Comparison of ENCODE assay signal across 8 cellular contexts in the genomic region with DNA sequence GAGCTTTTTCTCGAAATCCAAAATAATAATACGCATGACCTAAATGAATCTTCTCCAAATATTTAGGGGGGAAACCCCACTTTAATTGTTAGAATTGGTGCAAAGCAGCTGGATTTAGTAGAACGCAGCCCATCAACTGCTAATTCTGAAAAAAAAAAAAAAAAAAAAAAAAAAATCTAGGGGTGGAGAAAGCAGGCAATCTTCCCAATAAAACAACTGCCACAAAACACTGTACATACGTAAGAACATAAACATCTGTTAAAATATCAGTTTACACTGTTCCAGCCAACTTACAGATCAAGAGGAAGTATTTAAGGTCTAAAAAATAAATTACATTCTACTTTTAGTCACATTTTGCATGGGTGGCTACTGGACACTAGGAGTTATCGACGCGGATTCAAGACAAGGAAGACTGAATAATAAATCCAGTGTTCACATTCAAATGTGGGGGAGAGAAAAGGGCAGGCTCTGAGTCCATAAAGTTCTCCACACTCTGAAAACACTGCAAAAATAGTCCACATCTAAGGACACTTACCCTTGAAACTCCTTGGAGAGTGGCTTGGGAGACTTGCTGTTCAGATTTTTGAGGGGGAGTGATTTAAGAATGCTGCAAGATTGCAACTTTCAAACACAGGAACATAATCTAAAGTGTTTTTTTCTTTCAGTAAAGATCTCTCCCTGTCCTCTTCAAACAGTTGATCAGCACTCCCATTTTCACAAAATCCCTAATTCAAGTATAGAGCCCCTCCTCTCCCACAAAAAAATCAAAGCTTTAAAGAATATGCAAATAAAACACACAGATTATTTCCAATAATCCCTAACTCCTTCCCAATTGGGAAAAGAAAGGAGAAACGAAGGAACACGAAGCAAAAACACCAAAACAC. TPM values are rescaled to one million over a fixed set of nuclear protein-coding genes. Genes with fewer than 3 reads are reported as not detected.
DNase-seq lines count a peak whose midpoint lies in the region.

No MANE protein-coding gene starts in this region.

- H3K27ac ChIP-seq in HUES6 (ENCODE audit: low read depth, low read length) (peak overlapping the region; percentile 95; the same call in 1 of the 2 replicates), stomach smooth muscle (ENCODE audit: low read length) (peak overlapping the region; percentile 97)

- H3K4me1 ChIP-seq in HUES6 (ENCODE audit: control insufficient read depth, insufficient read depth, low read length) (0 out of 2 replicates have a peak, but pooled peaks cover 9% of the 10 kb centered on the region), stomach smooth muscle (ENCODE audit: control insufficient read depth, insufficient read depth, low read length) (peaks cover 17% of the 10 kb centered on the region)

- H3K4me3 ChIP-seq in HUES6 (ENCODE audit: low read depth, low read length): peak overlapping the region; percentile 98
- H3K4me3 ChIP-seq in stomach smooth muscle (ENCODE audit: low read length in 2 of 2): peak overlapping the region; percentile 97 to 100

- H3K36me3 ChIP-seq in HUES6 (ENCODE audit: control insufficient read depth, insufficient read depth, low read length) (peaks cover 3% of the 10 kb centered on the region; the same call in 1 of the 2 replicates), stomach smooth muscle (ENCODE audit: control insufficient read depth in 2 of 2, insufficient read depth in 2 of 2, low read length in 2 of 2) (no peaks in the 10 kb centered on the region)

- H3K27me3 ChIP-seq in HUES6 (ENCODE audit: control insufficient read depth, insufficient read depth, low read length): no peaks in the 10 kb centered on the region
- no peaks in the 10 kb centered on the region for H3K27me3 ChIP-seq in stomach smooth muscle (ENCODE audit: control insufficient read depth in 1 of 2, insufficient read depth in 2 of 2, low read length in 2 of 2)

- H3K9ac ChIP-seq in HUES6 (ENCODE audit: low read length): peak overlapping the region; percentile 96
- H3K9ac ChIP-seq in stomach smooth muscle (ENCODE audit: low read length in 2 of 2): peak overlapping the region; percentile 96 to 98

- peaks cover 7% of the 10 kb centered on the region; the same call in 1 of the 2 replicates for H3K9me3 ChIP-seq in HUES6 (ENCODE audit: control insufficient read depth, insufficient read depth, low read depth, low read length)
- H3K9me3 ChIP-seq in stomach smooth muscle (ENCODE audit: control insufficient read depth in 2 of 2, low read length in 2 of 2): no peaks in the 10 kb centered on the region

- DNase-seq in CD1c-positive myeloid dendritic cell (ENCODE audit: extremely low spot score) (peak; percentile 23), amniotic epithelial cell (ENCODE audit: low read depth) (peak; percentile 45), kidney tubule cell (ENCODE audit: low spot score) (peak; percentile 25), cerebellum (ENCODE audit: low spot score) (no peak), NCI-H1092 treated with DMSO at 0.1 percent for 48 hours (lab: John Stamatoyannopoulos, UW) (no peak)
- no peak for DNase-seq in stimulated activated CD4-positive, alpha-beta T cell treated with anti-CD3 and anti-CD28 coated beads, Interleukin-12 subunit alpha, Interleukin-12 subunit beta, amount 100 ng/mL, for 4 hours

RNA-seq across cellular contexts. Expression of gene APPBP2, which starts 1.3 kb away (rescaled TPM):
- 60.2 TPM for total RNA-seq in cerebellum

Comparison
In these comparisons a context has a peak if more than half of its experiments do, and no peak if none do; other contexts are left out.
1. DNase-seq: peak in CD1c-positive myeloid dendritic cell (single experiment), amniotic epithelial cell (single experiment) and kidney tubule cell (single experiment); none in cerebellum (single experiment), NCI-H1092 treated with DMSO at 0.1 percent for 48 hours (single experiment) and stimulated activated CD4-positive, alpha-beta T cell treated with anti-CD3 and anti-CD28 coated beads, Interleukin-12 subunit alpha, Interleukin-12 subunit beta, amount 100 ng/mL, for 4 hours (single experiment).